ENCODE assay signal across 21 cellular contexts in the genomic region with DNA sequence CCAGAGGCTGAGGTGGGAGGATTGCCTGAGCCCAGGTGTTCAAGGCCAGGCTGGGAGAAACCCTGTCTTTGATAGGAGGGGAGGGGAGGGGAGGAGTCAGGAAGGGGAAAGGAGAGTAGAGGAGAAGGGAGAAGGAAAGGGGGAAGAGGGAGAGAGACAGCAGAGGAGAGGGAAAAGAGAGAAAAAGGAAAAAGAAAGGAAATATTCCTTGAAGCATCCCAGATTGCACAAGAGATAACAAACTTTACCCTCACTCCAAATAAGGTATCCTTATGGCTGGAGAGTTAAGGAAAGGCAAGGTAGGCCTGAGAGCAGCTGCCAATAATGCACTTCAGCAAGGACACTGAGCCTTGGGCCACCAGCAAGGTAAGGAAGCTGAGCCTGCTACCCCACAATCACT.
DNase-seq lines count a peak whose midpoint lies in the region; ATAC-seq, FAIRE-seq and TF ChIP-seq lines count a peak whose summit lies in the region.
"Had no signal": no experiment of that assay in that cellular context is flagged by ENCODE, and none has a peak within 500 bp of the region (broad histone marks: within the 10 kb centered on the region; RNA-seq: fewer than 3 reads in every experiment).

No MANE protein-coding gene starts in this region.

- no peaks in the 10 kb centered on the region for H4K20me1 ChIP-seq in HepG2 (ENCODE audit: insufficient read depth, low read length)
- H4K20me1 ChIP-seq: BLaER1 treated with 17β-estradiol and CSF1 and Interleukin-3, amounts not matched to agents 10 nM and 100 nM had no signal

- H3K27ac ChIP-seq in HepG2 (ENCODE audit: extremely low read length, insufficient read depth, low read length) (no peak overlapping the region), right lobe of liver (no peak overlapping the region), Panc1 (ENCODE audit: low read length) (no peak overlapping the region), SJCRH30 (no peak overlapping the region)
- H3K27ac ChIP-seq: A549; BLaER1 treated with 17β-estradiol and CSF1 and Interleukin-3, amounts not matched to agents 10 nM and 100 nM; HL-60; Peyer's patch had no signal

- CTCF ChIA-PET in HepG2 (lab: Yijun Ruan, JAX; ENCODE audit: low intra/inter-chr PET ratio, low total read pairs): no interaction called here
- CTCF ChIA-PET in Panc1 (lab: Charles Lee): interaction anchor here (0.6 kb wide), 1 partner anchor 156 kb away, joined by 5 read pairs; no protein-coding TSS in a partner anchor

- H2AFZ ChIP-seq in HepG2 (ENCODE audit: low read length): no peak overlapping the region

- H3K36me3 ChIP-seq in HepG2 (replicated peaks in 1 of 2; ENCODE audit: control insufficient read depth in 1 of 2, insufficient read depth in 2 of 2, low read length in 2 of 2): peaks cover 2 to 21% of the 10 kb centered on the region in 2 experiments; a peak in 4 of 5 replicates
- peaks cover 0 to 4% (median 0%) of the 10 kb centered on the region in 4 donors for H3K36me3 ChIP-seq in right lobe of liver
- H3K36me3 ChIP-seq in Panc1 (ENCODE audit: control insufficient read depth, insufficient read depth, low read length): no peaks in the 10 kb centered on the region
- no peaks in the 10 kb centered on the region; the same call in 1 of the 2 replicates for H3K36me3 ChIP-seq in SJCRH30
- H3K36me3 ChIP-seq: MG63 had no signal

- no peak for TF ChIP-seq EP300 in HepG2 (IDR thresholded peaks at IDR 0.05; ENCODE audit: low read depth in 2 of 2, low read length in 2 of 2)
- no peak for TF ChIP-seq EP300 in HepG2 (CRISPR knock-in tag; IDR thresholded peaks at IDR 0.05; ENCODE audit: borderline replicate concordance)

- H3K36me3 Mint-ChIP-seq in memory B cell: peaks cover 37% of the 10 kb centered on the region
- H3K36me3 Mint-ChIP-seq in glutamatergic neuron (ENCODE audit: unreplicated experiment): peaks cover 5% of the 10 kb centered on the region

- intact Hi-C loops in HepG2 (cut with micrococcal nuclease; ENCODE audit: unreplicated experiment): no loop called here
- intact Hi-C loops in right lobe of liver (cut with DNase I): no loop called here
- intact Hi-C loops in Panc1 (cut with micrococcal nuclease; ENCODE audit: unreplicated experiment): no loop called here

- no peak for TF ChIP-seq POLR2A in HepG2 (IDR thresholded peaks at IDR 0.05; ENCODE audit: insufficient read depth in 1 of 2, low read depth in 2 of 2, low read length in 2 of 2)
- no peak for TF ChIP-seq POLR2A in right lobe of liver (IDR thresholded peaks at IDR 0.05)

- H3K4me3 ChIP-seq in HepG2 (replicated peaks in 1 of 3; ENCODE audit: insufficient read depth in 1 of 3, low read depth in 2 of 3, low read length in 3 of 3) (no peak overlapping the region), right lobe of liver (no peak overlapping the region), Panc1 (ENCODE audit: low read depth in 2 of 2, low read length in 2 of 2) (no peak overlapping the region), SJCRH30 (no peak overlapping the region)
- H3K4me3 ChIP-seq: A549; BLaER1 treated with 17β-estradiol and CSF1 and Interleukin-3, amounts not matched to agents 10 nM and 100 nM; MG63; Peyer's patch had no signal

- ATAC-seq in HepG2 (no peak), right lobe of liver (no peak), Panc1 (peak; percentile 30; the same call in 1 of the 2 replicates), memory B cell (ENCODE audit: low read depth) (no peak)
- ATAC-seq: A549 had no signal

- H3K9me3 ChIP-seq in HepG2 (ENCODE audit: low read length): no peaks in the 10 kb centered on the region
- no peaks in the 10 kb centered on the region for H3K9me3 ChIP-seq in right lobe of liver
- H3K9me3 ChIP-seq in Panc1 (ENCODE audit: control insufficient read depth, insufficient read depth, low read depth, low read length): no peaks in the 10 kb centered on the region
- H3K9me3 ChIP-seq in SJCRH30 (replicated peaks): no peaks in the 10 kb centered on the region
- H3K9me3 ChIP-seq: A549, MG63, Peyer's patch had no signal

- TF ChIP-seq CTCF in HepG2 (CRISPR knock-in tag; IDR thresholded peaks at IDR 0.05) (no peak), right lobe of liver (IDR thresholded peaks at IDR 0.05) (no peak), Panc1 (IDR thresholded peaks at IDR 0.05) (no peak), glutamatergic neuron (IDR thresholded peaks at IDR 0.05; ENCODE audit: partially characterized antibody, unreplicated experiment) (no peak)

- no peaks in the 10 kb centered on the region for H3K79me2 ChIP-seq in HepG2 (ENCODE audit: insufficient read depth, low read length)

- DNase-seq in HepG2 (ENCODE audit: low spot score) (no peak), right lobe of liver (no peak), Panc1 (ENCODE audit: low read depth, low spot score) (no peak), memory B cell (ENCODE audit: low spot score in 2 of 2) (no peak), glutamatergic neuron (no peak), SJCRH30 (no peak)
- no peak for DNase-seq in central memory CD4-positive, alpha-beta T cell
- DNase-seq: AML-193; CD4-positive, alpha-beta memory T cell; COR-L47; MG63; NCI-H2029; NCI-H2227 treated with DMSO at 0.1 percent for 48 hours; NCI-H526 treated with DMSO at 0.1 percent for 48 hours; Peyer's patch; SIG-M5 had no signal

- peaks cover 3% of the 10 kb centered on the region for H3K4me1 Mint-ChIP-seq in memory B cell
- H3K4me1 Mint-ChIP-seq in glutamatergic neuron (ENCODE audit: low read depth, unreplicated experiment): no peaks in the 10 kb centered on the region

- POLR2A ChIA-PET in HepG2 (lab: Yijun Ruan, JAX) (interaction anchor here (0.7 kb wide), 1 partner anchor 11 kb away, joined by 3 read pairs; no protein-coding TSS in a partner anchor), Panc1 (lab: Charles Lee) (no interaction called here)

- H3K27me3 ChIP-seq in HepG2 (ENCODE audit: control insufficient read depth in 1 of 2, insufficient read depth in 2 of 2, low read length in 2 of 2) (no peaks in the 10 kb centered on the region), right lobe of liver (no peaks in the 10 kb centered on the region), Panc1 (ENCODE audit: control insufficient read depth, insufficient read depth, low read length) (no peaks in the 10 kb centered on the region), SJCRH30 (no peaks in the 10 kb centered on the region)
- H3K27me3 ChIP-seq: BLaER1 treated with 17β-estradiol and CSF1 and Interleukin-3, amounts not matched to agents 10 nM and 100 nM; MG63; Peyer's patch had no signal

- FAIRE-seq in HepG2 (lab: Jason Lieb, UNC): no peak
- FAIRE-seq: A549, G401.6, H54 had no signal

- no peak overlapping the region for H3K9ac ChIP-seq in HepG2 (ENCODE audit: insufficient read depth, low read depth, low read length)
- H3K9ac ChIP-seq: BLaER1 treated with 17β-estradiol and CSF1 and Interleukin-3, amounts not matched to agents 10 nM and 100 nM had no signal

- in situ Hi-C loops in HepG2 (cut with HindIII; ENCODE audit: extremely low pct_ligation_motif_present, low pct_unique_long_range_greater_than_20kb): no loop called here
- in situ Hi-C loops in Panc1 (cut with HindIII; ENCODE audit: low pct_unique_long_range_greater_than_20kb, low sequenced_read_pairs): no loop called here

- H3K4me1 ChIP-seq in HepG2 (ENCODE audit: insufficient read depth, low read length) (no peaks in the 10 kb centered on the region), right lobe of liver (no peaks in the 10 kb centered on the region), Panc1 (ENCODE audit: control insufficient read depth, insufficient read depth, low read length) (no peaks in the 10 kb centered on the region), SJCRH30 (no peaks in the 10 kb centered on the region)
- H3K4me1 ChIP-seq: Peyer's patch had no signal

- H3K27me3 Mint-ChIP-seq in memory B cell: no peaks in the 10 kb centered on the region
- peaks cover 2% of the 10 kb centered on the region for H3K27me3 Mint-ChIP-seq in glutamatergic neuron (ENCODE audit: unreplicated experiment)
- H3K27me3 Mint-ChIP-seq: CD4-positive, alpha-beta memory T cell had no signal

- H3K9me3 Mint-ChIP-seq in memory B cell: no peaks in the 10 kb centered on the region
- peaks cover 3% of the 10 kb centered on the region for H3K9me3 Mint-ChIP-seq in glutamatergic neuron (ENCODE audit: unreplicated experiment)

- H3K27ac Mint-ChIP-seq in memory B cell (peak overlapping the region; percentile 8), glutamatergic neuron (ENCODE audit: unreplicated experiment) (no peak overlapping the region)
- H3K27ac Mint-ChIP-seq: CD4-positive, alpha-beta memory T cell had no signal

- no peak for TF ChIP-seq RAD21 in HepG2 (CRISPR knock-in tag; IDR thresholded peaks at IDR 0.05)

- H3K4me2 ChIP-seq in HepG2 (ENCODE audit: low read depth, low read length): no peak overlapping the region
- H3K4me2 ChIP-seq: A549; BLaER1 treated with 17β-estradiol and CSF1 and Interleukin-3, amounts not matched to agents 10 nM and 100 nM had no signal

- BruUV-seq in HepG2 (replicated peaks; lab: Mats Ljungman, UMichigan) (no TSS peak), Panc1 (replicated peaks; lab: Mats Ljungman, UMichigan) (no TSS peak)

- H3K4me3 Mint-ChIP-seq in memory B cell: no peak overlapping the region
- H3K4me3 Mint-ChIP-seq in glutamatergic neuron (ENCODE audit: unreplicated experiment): no peak overlapping the region
- H3K4me3 Mint-ChIP-seq: CD4-positive, alpha-beta memory T cell had no signal

TF ChIP-seq in HepG2, 621 proteins besides CTCF, POLR2A, EP300 and RAD21:
- TF ChIP-seq, protein P1, sequence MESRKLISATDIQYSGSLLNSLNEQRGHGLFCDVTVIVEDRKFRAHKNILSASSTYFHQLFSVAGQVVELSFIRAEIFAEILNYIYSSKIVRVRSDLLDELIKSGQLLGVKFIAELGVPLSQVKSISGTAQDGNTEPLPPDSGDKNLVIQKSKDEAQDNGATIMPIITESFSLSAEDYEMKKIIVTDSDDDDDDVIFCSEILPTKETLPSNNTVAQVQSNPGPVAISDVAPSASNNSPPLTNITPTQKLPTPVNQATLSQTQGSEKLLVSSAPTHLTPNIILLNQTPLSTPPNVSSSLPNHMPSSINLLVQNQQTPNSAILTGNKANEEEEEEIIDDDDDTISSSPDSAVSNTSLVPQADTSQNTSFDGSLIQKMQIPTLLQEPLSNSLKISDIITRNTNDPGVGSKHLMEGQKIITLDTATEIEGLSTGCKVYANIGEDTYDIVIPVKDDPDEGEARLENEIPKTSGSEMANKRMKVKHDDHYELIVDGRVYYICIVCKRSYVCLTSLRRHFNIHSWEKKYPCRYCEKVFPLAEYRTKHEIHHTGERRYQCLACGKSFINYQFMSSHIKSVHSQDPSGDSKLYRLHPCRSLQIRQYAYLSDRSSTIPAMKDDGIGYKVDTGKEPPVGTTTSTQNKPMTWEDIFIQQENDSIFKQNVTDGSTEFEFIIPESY (CRISPR knock-in tag; IDR thresholded peaks at IDR 0.05): no peak
- no peak for TF ChIP-seq SRSF4 (IDR thresholded peaks at IDR 0.05; ENCODE audit: low read depth, low read length, poor library complexity, severe bottlenecking)
- TF ChIP-seq PCBP2 (optimal IDR thresholded peaks at IDR 0.05; ENCODE audit: low read depth, low read length, poor library complexity, severe bottlenecking): peak; percentile 32
